ENCODE assay signal across 27 cellular contexts in genomic region chr14:23130875-23131274, GRCh38. TPM values are rescaled to one million over a fixed set of nuclear protein-coding genes. Genes with fewer than 3 reads are reported as not detected.
DNase-seq lines count a peak whose midpoint lies in the region; FAIRE-seq and TF ChIP-seq lines count a peak whose summit lies in the region.
"Had no signal": no experiment of that assay in that cellular context is flagged by ENCODE, and none has a peak within 500 bp of the region (broad histone marks: within the 10 kb centered on the region; RNA-seq: fewer than 3 reads in every experiment).

No MANE protein-coding gene starts in this region.

- H3K4me3 ChIP-seq in BLaER1: no peak overlapping the region
- no peak overlapping the region for H3K4me3 ChIP-seq in breast epithelium
- H3K4me3 ChIP-seq in small intestine (ENCODE audit: low read depth in 1 of 2, low read length in 2 of 2): no peak overlapping the region
- H3K4me3 ChIP-seq: colonic mucosa, MG63, SJCRH30, tibial artery had no signal

- POLR2A ChIA-PET in activated CD4-positive, alpha-beta memory T cell treated with anti-CD3 and anti-CD28 coated beads, Interleukin-2, amount 10 ng/mL, durations not matched to agents 7 days and 5 days (lab: Charles Lee): interaction anchor here (1.2 kb wide), 1 partner anchor 10 kb away, joined by 3 read pairs; no protein-coding TSS in a partner anchor

- H3K9me3 ChIP-seq in BLaER1 (no peaks in the 10 kb centered on the region), breast epithelium (no peaks in the 10 kb centered on the region), small intestine (ENCODE audit: control insufficient read depth, low read depth) (no peaks in the 10 kb centered on the region)
- H3K9me3 ChIP-seq: colonic mucosa, MG63, SJCRH30, tibial artery had no signal

- WGBS in small intestine, 3 donors: 68 to 86% (median 79%) methylated on average over 3 of the region's 3 CpGs

- peak; percentile 41 to 62 for DNase-seq in Kasumi-1 (lab: John Stamatoyannopoulos, UW)
- no peak for DNase-seq in breast epithelium (ENCODE audit: low spot score in 2 of 2)
- DNase-seq in myocyte (ENCODE audit: low read depth): peak; percentile 67
- DNase-seq in activated CD4-positive, alpha-beta memory T cell treated with anti-CD3 and anti-CD28 coated beads, Interleukin-2, amount 10 ng/mL, durations not matched to agents 7 days and 5 days: no peak
- DNase-seq in stimulated activated CD4-positive, alpha-beta T cell treated with anti-CD3 and anti-CD28 coated beads, Interleukin-1b, Interleukin-23, amount 100 ng/mL, for 48 hours: no peak
- DNase-seq in NOMO-1 treated with DMSO at 0.1 percent for 48 hours (lab: John Stamatoyannopoulos, UW; ENCODE audit: unreplicated experiment): no peak
- DNase-seq in small intestine: no peak
- DNase-seq: activated CD4-positive, alpha-beta T cell treated with anti-CD3 and anti-CD28 coated beads, Interleukin-2, amount 50 U/mL, for 4 hours; activated effector memory CD4-positive, alpha-beta T cell treated with anti-CD3 and anti-CD28 coated beads, Interleukin-2, amount 50 U/mL, for 16 hours; brain microvascular endothelial cell; CD4-positive, alpha-beta T cell; colonic mucosa; DMS53; HCEC 1CT; IMR-90; MG63; NCI-H1694 treated with DMSO at 0.1 percent for 48 hours; OCI-M1; SJCRH30; stimulated activated CD4-positive, alpha-beta T cell treated with anti-CD3 and anti-CD28 coated beads, Interleukin-4, amount 100 ng/mL, for 4 hours; WERI-Rb-1 had no signal

- H3K4me1 ChIP-seq in BLaER1 (peaks cover 44% of the 10 kb centered on the region), breast epithelium (peaks cover 0 to 3% of the 10 kb centered on the region in 2 donors), small intestine (ENCODE audit: control insufficient read depth in 2 of 2, insufficient read depth in 1 of 2, low read depth in 1 of 2, low read length in 1 of 2) (no peaks in the 10 kb centered on the region)
- H3K4me1 ChIP-seq: colonic mucosa, SJCRH30 had no signal

- H3K4me3 Mint-ChIP-seq in activated CD4-positive, alpha-beta memory T cell treated with anti-CD3 and anti-CD28 coated beads, Interleukin-2, amount 10 ng/mL, durations not matched to agents 7 days and 5 days: no peak overlapping the region
- H3K4me3 Mint-ChIP-seq: CD4-positive, alpha-beta T cell; stimulated activated naive CD8-positive, alpha-beta T cell treated with anti-CD3 and anti-CD28 coated beads, Interleukin-15, Interleukin-2, amounts not matched to agents 100 ng/mL and 50 ng/mL, for 24 hours; T-helper 1 cell treated with Interleukin-12 subunit alpha and Interleukin-12 subunit beta and Interleukin-4 antibody, amounts not matched to agents 30 μg/mL and 1 μg/mL, for 36 hours had no signal

- H4K20me1 ChIP-seq in BLaER1: no peaks in the 10 kb centered on the region

- H3K27ac Mint-ChIP-seq in activated CD4-positive, alpha-beta memory T cell treated with anti-CD3 and anti-CD28 coated beads, Interleukin-2, amount 10 ng/mL, durations not matched to agents 7 days and 5 days: no peak overlapping the region
- H3K27ac Mint-ChIP-seq: CD4-positive, alpha-beta T cell; stimulated activated naive CD8-positive, alpha-beta T cell treated with anti-CD3 and anti-CD28 coated beads, Interleukin-15, Interleukin-2, amounts not matched to agents 100 ng/mL and 50 ng/mL, for 24 hours; T-helper 1 cell treated with Interleukin-12 subunit alpha and Interleukin-12 subunit beta and Interleukin-4 antibody, amounts not matched to agents 30 μg/mL and 1 μg/mL, for 36 hours had no signal

- 0 out of 2 replicates have a peak overlapping the region, but pooled peaks have one; percentile 25 for H3K9ac ChIP-seq in BLaER1

- no peaks in the 10 kb centered on the region for H3K27me3 ChIP-seq in BLaER1
- no peaks in the 10 kb centered on the region for H3K27me3 ChIP-seq in breast epithelium
- no peaks in the 10 kb centered on the region for H3K27me3 ChIP-seq in small intestine (ENCODE audit: control insufficient read depth in 2 of 2, insufficient read depth in 2 of 2, low read length in 2 of 2)
- H3K27me3 ChIP-seq: brain microvascular endothelial cell, colonic mucosa, MG63, tibial artery had no signal

- H3K27me3 Mint-ChIP-seq in activated CD4-positive, alpha-beta memory T cell treated with anti-CD3 and anti-CD28 coated beads, Interleukin-2, amount 10 ng/mL, durations not matched to agents 7 days and 5 days: peaks cover 9% of the 10 kb centered on the region
- H3K27me3 Mint-ChIP-seq: CD4-positive, alpha-beta T cell; stimulated activated naive CD8-positive, alpha-beta T cell treated with anti-CD3 and anti-CD28 coated beads, Interleukin-15, Interleukin-2, amounts not matched to agents 100 ng/mL and 50 ng/mL, for 24 hours had no signal

- CTCF ChIA-PET in activated CD4-positive, alpha-beta memory T cell treated with anti-CD3 and anti-CD28 coated beads, Interleukin-2, amount 10 ng/mL, durations not matched to agents 7 days and 5 days (lab: Charles Lee): interaction anchor here (1.0 to 2.8 kb wide), 3 partner anchors 10 to 62 kb away, joined by 3 to 19 read pairs (median 3); no protein-coding TSS in a partner anchor

- H3K36me3 ChIP-seq in BLaER1 (no peaks in the 10 kb centered on the region), breast epithelium (no peaks in the 10 kb centered on the region), small intestine (ENCODE audit: control insufficient read depth in 2 of 2, insufficient read depth in 2 of 2, low read length in 2 of 2) (peaks cover 4% of the 10 kb centered on the region in 2 donors)
- H3K36me3 ChIP-seq: brain microvascular endothelial cell, colonic mucosa, MG63, SJCRH30, WERI-Rb-1 had no signal

- intact Hi-C loops in breast epithelium (cut with DNase I; ENCODE audit: low total_unique reads): no loop called here

- peaks cover 14% of the 10 kb centered on the region for H3K4me1 Mint-ChIP-seq in activated CD4-positive, alpha-beta memory T cell treated with anti-CD3 and anti-CD28 coated beads, Interleukin-2, amount 10 ng/mL, durations not matched to agents 7 days and 5 days

- peak overlapping the region; percentile 50; the same call in 1 of the 2 replicates for H3K27ac ChIP-seq in BLaER1
- H3K27ac ChIP-seq in breast epithelium: peak overlapping the region; percentile 65 to 75
- no peak overlapping the region for H3K27ac ChIP-seq in small intestine (ENCODE audit: low read depth in 1 of 2, low read length in 1 of 2)
- H3K27ac ChIP-seq: brain microvascular endothelial cell, colonic mucosa, SJCRH30, tibial artery, WERI-Rb-1 had no signal

- no peak for TF ChIP-seq POLR2A in breast epithelium (IDR thresholded peaks at IDR 0.05)

- peak overlapping the region; percentile 68 for H3K4me2 ChIP-seq in BLaER1

- TF ChIP-seq CTCF in breast epithelium (IDR thresholded peaks at IDR 0.05): no peak

- no peak for FAIRE-seq in small intestine (lab: Jason Lieb, UNC)

- H3K36me3 Mint-ChIP-seq in activated CD4-positive, alpha-beta memory T cell treated with anti-CD3 and anti-CD28 coated beads, Interleukin-2, amount 10 ng/mL, durations not matched to agents 7 days and 5 days (ENCODE audit: low read depth): no peaks in the 10 kb centered on the region

- peaks cover 1% of the 10 kb centered on the region for H3K9me3 Mint-ChIP-seq in activated CD4-positive, alpha-beta memory T cell treated with anti-CD3 and anti-CD28 coated beads, Interleukin-2, amount 10 ng/mL, durations not matched to agents 7 days and 5 days
- H3K9me3 Mint-ChIP-seq: CD4-positive, alpha-beta T cell; stimulated activated naive CD8-positive, alpha-beta T cell treated with anti-CD3 and anti-CD28 coated beads, Interleukin-15, Interleukin-2, amounts not matched to agents 100 ng/mL and 50 ng/mL, for 24 hours; T-helper 1 cell treated with Interleukin-12 subunit alpha and Interleukin-12 subunit beta and Interleukin-4 antibody, amounts not matched to agents 30 μg/mL and 1 μg/mL, for 36 hours had no signal

RNA-seq across cellular contexts. Expression of gene CEBPE, which starts 11.8 kb away (rescaled TPM):
- total RNA-seq in breast epithelium (under 1 TPM in 1 of 3 donors, not detected in 2; 0.32 TPM), myocyte (not detected in 2 replicates)
- polyA plus RNA-seq in myocyte (2012): not detected
- under 1 TPM; 0.25 to 0.83 TPM for total RNA-seq in activated CD4-positive, alpha-beta memory T cell treated with anti-CD3 and anti-CD28 coated beads, Interleukin-2, amount 10 ng/mL, durations not matched to agents 7 days and 5 days
- polyA plus RNA-seq in small intestine: under 1 TPM in 1 of 3 donors, not detected in 2; 0.81 TPM
- total RNA-seq: CD4-positive, alpha-beta T cell; colonic mucosa; IMR-90; SJCRH30 had no signal
- polyA plus RNA-seq: neural cell had no signal

RNA-seq across cellular contexts. Expression of gene CIROP, which starts 26.1 kb away (rescaled TPM):
- total RNA-seq in breast epithelium: not detected
- total RNA-seq in myocyte: not detected in 2 replicates
- 0.13 TPM for polyA plus RNA-seq in myocyte (2012)
- total RNA-seq in activated CD4-positive, alpha-beta memory T cell treated with anti-CD3 and anti-CD28 coated beads, Interleukin-2, amount 10 ng/mL, durations not matched to agents 7 days and 5 days: not detected
- under 1 TPM in 1 of 3 donors, not detected in 2; 0.04 TPM for polyA plus RNA-seq in small intestine
- total RNA-seq: CD4-positive, alpha-beta T cell; colonic mucosa; posterior vena cava; SJCRH30 had no signal
- polyA plus RNA-seq: neural cell had no signal

RNA-seq across cellular contexts. Expression of gene C14orf119, which starts 35.6 kb away (rescaled TPM):
- total RNA-seq in breast epithelium: 10 to 100 TPM; 29.6 to 34.4 (median 32.8) TPM
- total RNA-seq in myocyte: 28.9 and 40.7 TPM in 2 replicates
- 86.9 TPM for polyA plus RNA-seq in myocyte (2012)
- 10 to 100 TPM; 49.2 to 55.5 TPM for total RNA-seq in activated CD4-positive, alpha-beta memory T cell treated with anti-CD3 and anti-CD28 coated beads, Interleukin-2, amount 10 ng/mL, durations not matched to agents 7 days and 5 days
- 10 to 100 TPM; 43.8 to 67.0 (median 65.1) TPM for polyA plus RNA-seq in small intestine

RNA-seq across cellular contexts. Expression of gene ACIN1, which starts 35.9 kb away (rescaled TPM):
- total RNA-seq in breast epithelium (100 to 1,000 TPM; 106 to 151 (median 145) TPM), myocyte (85.4 and 90.4 TPM in 2 replicates)
- 122 TPM for polyA plus RNA-seq in myocyte (2012)
- 100 to 1,000 TPM; 166 to 167 TPM for total RNA-seq in activated CD4-positive, alpha-beta memory T cell treated with anti-CD3 and anti-CD28 coated beads, Interleukin-2, amount 10 ng/mL, durations not matched to agents 7 days and 5 days
- polyA plus RNA-seq in small intestine: 10 to 100 TPM; 53.8 to 93.9 (median 75.4) TPM

RNA-seq across cellular contexts. Expression of gene SLC7A8, which starts 52.6 kb away (rescaled TPM):
- 10 to 100 TPM; 46.8 to 98.9 (median 61.9) TPM for total RNA-seq in breast epithelium
- 1.7 and 4.8 TPM in 2 replicates for total RNA-seq in myocyte
- 2.3 TPM for polyA plus RNA-seq in myocyte (2012)
- total RNA-seq in activated CD4-positive, alpha-beta memory T cell treated with anti-CD3 and anti-CD28 coated beads, Interleukin-2, amount 10 ng/mL, durations not matched to agents 7 days and 5 days: under 1 TPM; 0.76 to 0.93 TPM
- 10 to 100 TPM; 11.3 to 59.6 (median 20.1) TPM for polyA plus RNA-seq in small intestine
- total RNA-seq: IMR-90 had no signal

Comparison
In these comparisons a context has a peak if more than half of its experiments do, and no peak if none do; other contexts are left out.
1. H3K27ac ChIP-seq: peak in BLaER1 (single experiment) and breast epithelium (2 of 2); none in small intestine (0 of 2).
2. DNase-seq: peak in Kasumi-1 (2 of 2) and myocyte (single experiment); none in breast epithelium (0 of 2), activated CD4-positive, alpha-beta memory T cell treated with anti-CD3 and anti-CD28 coated beads, Interleukin-2, amount 10 ng/mL, durations not matched to agents 7 days and 5 days (single experiment), stimulated activated CD4-positive, alpha-beta T cell treated with anti-CD3 and anti-CD28 coated beads, Interleukin-1b, Interleukin-23, amount 100 ng/mL, for 48 hours (single experiment), NOMO-1 treated with DMSO at 0.1 percent for 48 hours (single experiment) and small intestine (single experiment).